ENCODE assay signal across 8 cellular contexts in the genomic region with DNA sequence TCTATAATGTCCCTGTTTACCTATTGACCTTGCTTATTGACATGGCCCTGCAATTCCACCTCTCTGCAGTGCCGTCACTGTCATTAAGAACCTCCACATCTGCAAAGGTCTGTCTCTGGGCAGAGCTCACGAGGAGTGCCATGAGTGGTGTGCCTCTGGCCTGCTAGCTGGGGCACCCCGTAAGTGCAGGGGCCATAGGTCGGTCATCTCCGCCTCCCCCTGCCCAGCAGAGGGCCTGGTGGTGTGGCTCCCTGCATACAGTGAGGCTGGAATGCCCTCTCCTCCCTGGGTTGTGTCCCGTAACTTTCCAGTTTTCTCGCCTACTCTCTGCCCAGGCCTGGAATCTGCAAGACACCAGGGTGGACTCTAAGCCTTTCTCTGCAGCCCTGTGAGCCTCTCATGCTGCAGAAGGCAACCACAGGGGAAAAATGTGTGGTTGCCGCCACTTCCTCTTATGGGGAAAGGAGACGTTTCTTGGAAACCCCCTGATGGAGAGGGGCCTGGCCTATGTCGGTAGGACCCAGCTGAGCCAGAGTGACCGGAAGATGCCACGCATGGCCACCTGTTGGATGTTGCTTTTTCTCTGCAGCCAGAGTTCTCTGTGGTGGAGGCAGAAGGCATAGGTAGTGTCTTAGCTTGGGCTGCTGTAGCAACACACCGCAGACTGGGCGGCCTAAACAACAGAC. TPM values are rescaled to one million over a fixed set of nuclear protein-coding genes. Genes with fewer than 3 reads are reported as not detected.
DNase-seq lines count a peak whose midpoint lies in the region; ATAC-seq lines count a peak whose summit lies in the region.

No MANE protein-coding gene starts in this region.

- peaks cover 65 to 77% (median 72%) of the 10 kb centered on the region in 3 donors for H3K4me1 Mint-ChIP-seq in CD8-positive, alpha-beta memory T cell
- peaks cover 67% of the 10 kb centered on the region for H3K4me1 Mint-ChIP-seq in activated CD4-positive, alpha-beta T cell treated with anti-CD3 and anti-CD28 coated beads, Interleukin-2, amount 10 ng/mL, durations not matched to agents 24 days and 14 days
- H3K4me1 Mint-ChIP-seq in natural killer cell treated with Interleukin-12 subunit alpha and Interleukin-12 subunit beta and Interleukin-15 and Interleukin-18, amount 100 ng/mL, for 72 hours (ENCODE audit: low read depth in 2 of 2) = peaks cover 57 to 70% of the 10 kb centered on the region in 2 donors

- CTCF ChIA-PET in CD8-positive, alpha-beta memory T cell (lab: Charles Lee) = interaction anchor here (0.8 to 4.9 kb wide), 6 partner anchors 12 to 328 kb away, joined by 3 to 31 read pairs (median 6); no protein-coding TSS in a partner anchor

- no peaks in the 10 kb centered on the region for H3K27me3 Mint-ChIP-seq in CD8-positive, alpha-beta memory T cell
- H3K27me3 Mint-ChIP-seq in activated CD4-positive, alpha-beta T cell treated with anti-CD3 and anti-CD28 coated beads, Interleukin-2, amount 10 ng/mL, durations not matched to agents 24 days and 14 days = no peaks in the 10 kb centered on the region
- no peaks in the 10 kb centered on the region for H3K27me3 Mint-ChIP-seq in natural killer cell treated with Interleukin-12 subunit alpha and Interleukin-12 subunit beta and Interleukin-15 and Interleukin-18, amount 100 ng/mL, for 72 hours

- H3K4me3 ChIP-seq in CD8-positive, alpha-beta memory T cell (ENCODE audit: low read length) = peak overlapping the region; percentile 16

- H3K36me3 ChIP-seq in CD8-positive, alpha-beta memory T cell (ENCODE audit: insufficient read depth, low read length) = peaks cover 3% of the 10 kb centered on the region

- peaks cover 72% of the 10 kb centered on the region for H3K4me1 ChIP-seq in CD8-positive, alpha-beta memory T cell (ENCODE audit: insufficient read depth, low read length)

- peaks cover 1 to 19% (median 1%) of the 10 kb centered on the region in 3 donors for H3K36me3 Mint-ChIP-seq in CD8-positive, alpha-beta memory T cell
- peaks cover 9% of the 10 kb centered on the region for H3K36me3 Mint-ChIP-seq in activated CD4-positive, alpha-beta T cell treated with anti-CD3 and anti-CD28 coated beads, Interleukin-2, amount 10 ng/mL, durations not matched to agents 24 days and 14 days (ENCODE audit: low read depth)
- H3K36me3 Mint-ChIP-seq in natural killer cell treated with Interleukin-12 subunit alpha and Interleukin-12 subunit beta and Interleukin-15 and Interleukin-18, amount 100 ng/mL, for 72 hours = no peaks in the 10 kb centered on the region

- intact Hi-C loops in activated CD4-positive, alpha-beta T cell treated with anti-CD3 and anti-CD28 coated beads, Interleukin-2, amount 10 ng/mL, durations not matched to agents 24 days and 14 days (cut with micrococcal nuclease) = loop anchor here (1.0 to 5.0 kb wide), 4 partner anchors 14 to 417 kb away; partner anchors contain the start of gene ADCY7

- H3K9me3 ChIP-seq in CD8-positive, alpha-beta memory T cell (ENCODE audit: low read length) = no peaks in the 10 kb centered on the region

- no peaks in the 10 kb centered on the region for H3K9me3 Mint-ChIP-seq in CD8-positive, alpha-beta memory T cell
- no peaks in the 10 kb centered on the region for H3K9me3 Mint-ChIP-seq in activated CD4-positive, alpha-beta T cell treated with anti-CD3 and anti-CD28 coated beads, Interleukin-2, amount 10 ng/mL, durations not matched to agents 24 days and 14 days
- H3K9me3 Mint-ChIP-seq in natural killer cell treated with Interleukin-12 subunit alpha and Interleukin-12 subunit beta and Interleukin-15 and Interleukin-18, amount 100 ng/mL, for 72 hours = peaks cover 4% of the 10 kb centered on the region

- DNase-seq in CD8-positive, alpha-beta memory T cell = peak in 4 of 5 donors; percentile 33 to 74 (median 49)
- DNase-seq in activated CD4-positive, alpha-beta T cell treated with anti-CD3 and anti-CD28 coated beads, Interleukin-2, amount 10 ng/mL, durations not matched to agents 24 days and 14 days = peak; percentile 92
- peak; percentile 92 for DNase-seq in natural killer cell treated with Interleukin-12 subunit alpha and Interleukin-12 subunit beta and Interleukin-15 and Interleukin-18, amount 100 ng/mL, for 72 hours (ENCODE audit: low spot score)
- DNase-seq in 8988T (no peak), ACHN (no peak), islet precursor cell (no peak)

- POLR2A ChIA-PET in CD8-positive, alpha-beta memory T cell (lab: Charles Lee) = interaction anchor here (1.0 to 1.5 kb wide), 3 partner anchors 13 to 63 kb away, joined by 3 to 5 read pairs (median 3); partner anchors contain the start of gene CYLD

- H3K27ac ChIP-seq in CD8-positive, alpha-beta memory T cell (ENCODE audit: low read depth, low read length) = peak overlapping the region; percentile 48

- ATAC-seq in GM19395 (IDR thresholded peaks at IDR 0.05; ENCODE audit: unreplicated experiment) (peak; percentile 74), HG03280 (IDR thresholded peaks at IDR 0.05; ENCODE audit: unreplicated experiment) (peak; percentile 48)
- ATAC-seq in natural killer cell treated with Interleukin-12 subunit alpha and Interleukin-12 subunit beta and Interleukin-15 and Interleukin-18, amount 100 ng/mL, for 72 hours = peak; percentile 77 to 84

- peak overlapping the region; percentile 85 to 97 (median 93) for H3K27ac Mint-ChIP-seq in CD8-positive, alpha-beta memory T cell
- peak overlapping the region; percentile 90 for H3K27ac Mint-ChIP-seq in activated CD4-positive, alpha-beta T cell treated with anti-CD3 and anti-CD28 coated beads, Interleukin-2, amount 10 ng/mL, durations not matched to agents 24 days and 14 days
- H3K27ac Mint-ChIP-seq in natural killer cell treated with Interleukin-12 subunit alpha and Interleukin-12 subunit beta and Interleukin-15 and Interleukin-18, amount 100 ng/mL, for 72 hours = peak overlapping the region; percentile 90 to 92

- H3K4me3 Mint-ChIP-seq in CD8-positive, alpha-beta memory T cell = peak overlapping the region; percentile 68 to 94 (median 78)
- peak overlapping the region; percentile 67 for H3K4me3 Mint-ChIP-seq in activated CD4-positive, alpha-beta T cell treated with anti-CD3 and anti-CD28 coated beads, Interleukin-2, amount 10 ng/mL, durations not matched to agents 24 days and 14 days
- peak overlapping the region; percentile 86 for H3K4me3 Mint-ChIP-seq in natural killer cell treated with Interleukin-12 subunit alpha and Interleukin-12 subunit beta and Interleukin-15 and Interleukin-18, amount 100 ng/mL, for 72 hours

- no peaks in the 10 kb centered on the region for H3K27me3 ChIP-seq in CD8-positive, alpha-beta memory T cell (ENCODE audit: insufficient read depth, low read length, poor library complexity, severe bottlenecking)

- in situ Hi-C loops in ACHN (cut with HindIII; ENCODE audit: low pct_ligation_motif_present, low pct_unique_long_range_greater_than_20kb, low sequenced_read_pairs) = no loop called here

RNA-seq across cellular contexts. Expression of gene SNX20, which starts 2.7 kb away (rescaled TPM):
- total RNA-seq in CD8-positive, alpha-beta memory T cell = 10 to 100 TPM; 25.0 to 27.8 TPM
- polyA plus RNA-seq in CD8-positive, alpha-beta memory T cell = 61.7 TPM
- 33.3 and 34.9 TPM in 2 replicates for total RNA-seq in activated CD4-positive, alpha-beta T cell treated with anti-CD3 and anti-CD28 coated beads, Interleukin-2, amount 10 ng/mL, durations not matched to agents 24 days and 14 days
- total RNA-seq in natural killer cell treated with Interleukin-12 subunit alpha and Interleukin-12 subunit beta and Interleukin-15 and Interleukin-18, amount 100 ng/mL, for 72 hours = 10 to 100 TPM; 26.2 to 38.4 TPM

RNA-seq across cellular contexts. Expression of gene NOD2, which starts 9.6 kb away (rescaled TPM):
- 1 to 10 TPM; 1.8 TPM for total RNA-seq in CD8-positive, alpha-beta memory T cell
- polyA plus RNA-seq in CD8-positive, alpha-beta memory T cell = 1.9 TPM
- total RNA-seq in activated CD4-positive, alpha-beta T cell treated with anti-CD3 and anti-CD28 coated beads, Interleukin-2, amount 10 ng/mL, durations not matched to agents 24 days and 14 days = 8.3 and 9.3 TPM in 2 replicates
- total RNA-seq in natural killer cell treated with Interleukin-12 subunit alpha and Interleukin-12 subunit beta and Interleukin-15 and Interleukin-18, amount 100 ng/mL, for 72 hours = 10 to 100 TPM in 1 of 2 donors, 1 to 10 TPM in 1; 3.7 to 11.2 TPM

RNA-seq across cellular contexts. Expression of gene CYLD, which starts 58.1 kb away (rescaled TPM):
- total RNA-seq in CD8-positive, alpha-beta memory T cell = 100 to 1,000 TPM; 144 to 152 TPM
- 105 TPM for polyA plus RNA-seq in CD8-positive, alpha-beta memory T cell
- 178 TPM in 2 replicates for total RNA-seq in activated CD4-positive, alpha-beta T cell treated with anti-CD3 and anti-CD28 coated beads, Interleukin-2, amount 10 ng/mL, durations not matched to agents 24 days and 14 days
- 100 to 1,000 TPM in 1 of 2 donors, 10 to 100 TPM in 1; 95.4 to 126 TPM for total RNA-seq in natural killer cell treated with Interleukin-12 subunit alpha and Interleukin-12 subunit beta and Interleukin-15 and Interleukin-18, amount 100 ng/mL, for 72 hours

Comparison
In these comparisons a context has a peak if more than half of its experiments do, and no peak if none do; other contexts are left out.
1. DNase-seq: peak in CD8-positive, alpha-beta memory T cell (4 of 5), activated CD4-positive, alpha-beta T cell treated with anti-CD3 and anti-CD28 coated beads, Interleukin-2, amount 10 ng/mL, durations not matched to agents 24 days and 14 days (single experiment) and natural killer cell treated with Interleukin-12 subunit alpha and Interleukin-12 subunit beta and Interleukin-15 and Interleukin-18, amount 100 ng/mL, for 72 hours (single experiment); none in 8988T (single experiment), ACHN (single experiment) and islet precursor cell (single experiment).
2. Peak in every context shown above with its lines, with median percentiles within 50 percentile points of each other: H3K27ac Mint-ChIP-seq, H3K4me3 Mint-ChIP-seq and ATAC-seq.